2 cellular contexts compared by ENCODE assay signal in genomic region chr12:52819021-52819420, GRCh38.
TF ChIP-seq lines count a peak whose summit lies in the region.

No MANE protein-coding gene starts in this region.

TF ChIP-seq in GM23338, 12 proteins besides CTCF, POLR2A, EP300 and RAD21:
- no peak for TF ChIP-seq ETS1 (IDR thresholded peaks at IDR 0.05)
- TF ChIP-seq ZNF331 (CRISPR knock-in tag; IDR thresholded peaks at IDR 0.05; ENCODE audit: low read depth): no peak
- no peak for TF ChIP-seq ZNF114 (CRISPR knock-in tag; IDR thresholded peaks at IDR 0.05)
- TF ChIP-seq CREB1 (CRISPR knock-in tag; IDR thresholded peaks at IDR 0.05; ENCODE audit: low read depth): no peak
- TF ChIP-seq REST (IDR thresholded peaks at IDR 0.05; ENCODE audit: unreplicated experiment): no peak
- TF ChIP-seq EZH2 (IDR thresholded peaks at IDR 0.05; ENCODE audit: low read depth, unreplicated experiment): no peak
- TF ChIP-seq NANOG (IDR thresholded peaks at IDR 0.05; ENCODE audit: borderline replicate concordance): no peak
- no peak for TF ChIP-seq STAT1 (IDR thresholded peaks at IDR 0.05; ENCODE audit: unreplicated experiment)
- TF ChIP-seq ZNF462 (CRISPR knock-in tag; IDR thresholded peaks at IDR 0.05): no peak

TF ChIP-seq in K562, 482 proteins besides CTCF, POLR2A, EP300 and RAD21:
- peak; percentile 63; the same call in 1 of the 2 replicates for TF ChIP-seq BHLHE40 (IDR thresholded peaks at IDR 0.05; ENCODE audit: low read length)
- no peak for TF ChIP-seq SOX6 (IDR thresholded peaks at IDR 0.05)
